9 cellular contexts compared by ENCODE assay signal in genomic region chr22:38503021-38503420, GRCh38.
A peak's percentile ranks its signal among the peaks of the same experiment; 100 is the strongest.
DNase-seq lines count a peak whose midpoint lies in the region; TF ChIP-seq lines count a peak whose summit lies in the region.
"Had no signal": no experiment of that assay in that cellular context is flagged by ENCODE, and none has a peak within 500 bp of the region (broad histone marks: within the 10 kb centered on the region; RNA-seq: fewer than 3 reads in every experiment).

No MANE protein-coding gene starts in this region.

- TF ChIP-seq CTCF in 22Rv1 (IDR thresholded peaks at IDR 0.05) (no peak), HFF-Myc (IDR thresholded peaks at IDR 0.05; ENCODE audit: low read depth, low read length, missing control alignments) (no peak), brain microvascular endothelial cell (IDR thresholded peaks at IDR 0.05; ENCODE audit: low read depth, low read length, missing control alignments) (no peak)

- H3K36me3 ChIP-seq in brain microvascular endothelial cell (replicated peaks): peaks cover 48% of the 10 kb centered on the region
- peaks cover 27 to 50% of the 10 kb centered on the region in 2 donors for H3K36me3 ChIP-seq in muscle layer of duodenum (ENCODE audit: control insufficient read depth in 1 of 2, insufficient read depth in 2 of 2, low read length in 2 of 2)

- no peaks in the 10 kb centered on the region for H3K9me3 ChIP-seq in muscle layer of duodenum (ENCODE audit: control insufficient read depth in 1 of 2, low read length in 2 of 2)

- H3K27me3 ChIP-seq in brain microvascular endothelial cell (replicated peaks): no peaks in the 10 kb centered on the region
- no peaks in the 10 kb centered on the region for H3K27me3 ChIP-seq in muscle layer of duodenum (ENCODE audit: low read depth, low read length)

- H3K4me3 ChIP-seq in HFF-Myc (replicated peaks; ENCODE audit: low read depth, low read length) (peak overlapping the region; percentile 94), brain microvascular endothelial cell (ENCODE audit: low read depth, low read length) (peak overlapping the region; percentile 89), muscle layer of duodenum (ENCODE audit: low read depth in 1 of 2, low read length in 2 of 2) (peak overlapping the region; percentile 79 to 90)

- in situ Hi-C loops in brain microvascular endothelial cell (cut with HindIII; ENCODE audit: low pct_ligation_motif_present, low sequenced_read_pairs): no loop called here

- DNase-seq in HFF-Myc (ENCODE audit: extremely low read depth, low read depth) (no peak), brain microvascular endothelial cell (no peak), HPDE6-E6E7 (ENCODE audit: extremely low spot score) (no peak), KG1 (lab: John Stamatoyannopoulos, UW) (no peak)
- DNase-seq in stimulated activated naive CD4-positive, alpha-beta T cell (lab: John Stamatoyannopoulos, UW): no peak
- no peak for DNase-seq in effector CD8-positive, alpha-beta T cell (lab: John Stamatoyannopoulos, UW)
- DNase-seq: NCI-H2029 treated with DMSO at 0.1 percent for 48 hours had no signal

- H3K4me1 ChIP-seq in muscle layer of duodenum (ENCODE audit: control insufficient read depth in 1 of 2, insufficient read depth in 2 of 2, low read length in 2 of 2): peaks cover 5 to 39% of the 10 kb centered on the region in 2 donors

- peak overlapping the region; percentile 7; the same call in 1 of the 2 replicates for H3K27ac ChIP-seq in 22Rv1
- H3K27ac ChIP-seq in brain microvascular endothelial cell: no peak overlapping the region
- peak overlapping the region; percentile 28 for H3K27ac ChIP-seq in muscle layer of duodenum (ENCODE audit: low read length)
